ENCODE assay signal across 8 cellular contexts in the genomic region with DNA sequence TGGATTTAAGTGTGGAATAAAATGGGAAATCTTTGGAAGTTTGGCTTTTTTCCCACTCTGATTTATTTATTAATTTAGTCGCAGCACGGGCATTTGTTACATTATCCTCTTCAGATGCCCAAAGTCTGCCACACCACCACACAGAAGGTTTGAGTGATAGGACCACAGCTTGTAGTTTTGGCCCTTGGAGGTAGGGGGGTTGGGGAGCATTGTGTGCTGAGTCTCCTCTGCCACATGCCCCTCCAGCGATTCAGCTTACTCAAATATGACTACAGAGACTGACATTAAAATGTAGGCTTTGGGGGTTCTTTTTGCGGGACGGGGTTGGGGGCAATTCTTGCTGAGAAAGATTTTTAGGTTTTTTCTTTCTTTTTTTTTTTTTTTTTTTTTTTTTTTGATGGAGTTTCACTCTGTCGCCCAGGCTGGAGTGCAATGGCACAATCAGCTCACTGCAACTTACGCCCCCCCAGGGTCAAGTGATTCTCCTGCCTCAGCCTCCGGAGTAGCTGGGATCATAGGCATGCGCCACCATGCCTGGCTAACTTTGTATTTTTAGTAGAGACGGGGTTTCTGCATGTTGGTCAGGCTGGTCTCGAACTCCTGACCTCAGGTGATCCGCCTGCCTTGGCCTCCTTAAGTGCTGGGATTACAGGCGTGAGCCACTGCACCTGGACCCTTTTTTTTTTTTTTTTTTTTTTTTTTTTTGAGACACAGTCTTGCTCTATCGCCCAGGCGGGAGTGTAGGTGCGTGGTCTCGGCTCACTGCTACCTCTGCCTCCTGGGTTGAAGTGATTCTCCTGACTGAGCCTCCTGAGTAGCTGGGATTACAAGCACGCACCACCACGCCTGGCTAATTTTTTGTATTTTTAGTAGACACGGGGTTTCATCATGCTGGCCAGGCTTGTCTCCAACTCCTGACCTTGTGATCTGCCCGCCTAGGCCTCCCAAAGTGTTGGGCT. TPM values are rescaled to one million over a fixed set of nuclear protein-coding genes. Genes with fewer than 3 reads are reported as not detected.
DNase-seq lines count a peak whose midpoint lies in the region; ATAC-seq, FAIRE-seq and TF ChIP-seq lines count a peak whose summit lies in the region.
"Not testable (repeated sequence)": the region's sequence is repeated elsewhere in the genome, so short reads cannot be mapped to it uniquely, and the experiment has no call there.

No MANE protein-coding gene starts in this region.

- H3K9me3 ChIP-seq in RWPE2 (ENCODE audit: severe bottlenecking); K562 (replicated peaks; ENCODE audit: control insufficient read depth, insufficient read depth, low read depth, low read length); mesenchymal stem cell (ENCODE audit: control insufficient read depth, low read length): not testable (repeated sequence)

- H3K9me1 ChIP-seq in K562 (ENCODE audit: control insufficient read depth, insufficient read depth, low read length): not testable (repeated sequence)

- not testable (repeated sequence) for H3K23ac ChIP-seq in mesenchymal stem cell (ENCODE audit: low read length in 2 of 2)

- peak overlapping the region; percentile 47 for H2AK5ac ChIP-seq in mesenchymal stem cell (ENCODE audit: low read length, severe bottlenecking)

- peaks cover 94% of the 10 kb centered on the region for H3K79me2 ChIP-seq in K562 (ENCODE audit: control insufficient read depth, insufficient read depth, low read length)

- H3K27ac Mint-ChIP-seq in IgD-negative memory B cell: peak overlapping the region; percentile 24 to 99 (median 96)
- not testable (repeated sequence) for H3K27ac Mint-ChIP-seq in stimulated activated effector memory CD8-positive, alpha-beta T cell treated with anti-CD3 and anti-CD28 coated beads, Interleukin-12 subunit alpha, Interleukin-12 subunit beta, amount 100 ng/mL, for 72 hours

- POLR2A ChIA-PET in K562 (lab: Yijun Ruan, JAX): interaction anchor here (1.3 kb wide), 1 partner anchor 13 kb away, joined by 3 read pairs; no protein-coding TSS in a partner anchor

- H3K4me1 ChIP-seq in RWPE2 (ENCODE audit: insufficient read depth, poor library complexity, severe bottlenecking) (peaks cover 31% of the 10 kb centered on the region), K562 (replicated peaks in 1 of 2; ENCODE audit: control insufficient read depth in 2 of 2, insufficient read depth in 2 of 2, low read length in 2 of 2) (peaks cover 14 to 43% of the 10 kb centered on the region in 2 experiments; a peak in 4 of 5 replicates), mesenchymal stem cell (ENCODE audit: control insufficient read depth, insufficient read depth, low read depth, low read length) (peaks cover 26% of the 10 kb centered on the region)

- not testable (repeated sequence) for H3K14ac ChIP-seq in mesenchymal stem cell (ENCODE audit: low read length in 2 of 2)

- peak overlapping the region; percentile 86 to 96 (median 90) for H3K4me3 Mint-ChIP-seq in IgD-negative memory B cell
- peak overlapping the region; percentile 78 for H3K4me3 Mint-ChIP-seq in stimulated activated effector memory CD8-positive, alpha-beta T cell treated with anti-CD3 and anti-CD28 coated beads, Interleukin-12 subunit alpha, Interleukin-12 subunit beta, amount 100 ng/mL, for 72 hours

- H3K27me3 Mint-ChIP-seq in IgD-negative memory B cell: not testable (repeated sequence)

- not testable (repeated sequence) for H3K4ac ChIP-seq in mesenchymal stem cell (ENCODE audit: low read depth in 1 of 2, low read length in 2 of 2)

- not testable (repeated sequence) for H2BK5ac ChIP-seq in mesenchymal stem cell (ENCODE audit: low read depth, low read length, poor library complexity, severe bottlenecking)

- H3K27ac ChIP-seq in RWPE2 (ENCODE audit: poor library complexity, severe bottlenecking) (peak overlapping the region; percentile 97), mesenchymal stem cell (ENCODE audit: low read length, poor library complexity, severe bottlenecking) (peak overlapping the region; percentile 21)
- not testable (repeated sequence) for H3K27ac ChIP-seq in K562 (ENCODE audit: extremely low read depth, low read depth, low read length)

- H2BK15ac ChIP-seq in mesenchymal stem cell (ENCODE audit: low read depth, poor library complexity, severe bottlenecking): not testable (repeated sequence)

- H2BK12ac ChIP-seq in mesenchymal stem cell (ENCODE audit: low read length in 2 of 2): not testable (repeated sequence)

- not testable (repeated sequence) for TF ChIP-seq POLR2A in K562 (conservative IDR thresholded peaks at IDR 0.05)

- H3K4me3 ChIP-seq in GM08714 (ENCODE audit: low read length) (peak overlapping the region; percentile 96; the same call in 1 of the 2 replicates), mesenchymal stem cell (ENCODE audit: insufficient read depth in 1 of 2, low read depth in 1 of 2, low read length in 2 of 2) (peak overlapping the region in 1 of 2 experiments; percentile 27)
- H3K4me3 ChIP-seq in RWPE2 (ENCODE audit: severe bottlenecking); K562; fibroblast of villous mesenchyme (ENCODE audit: low read depth, low read length): not testable (repeated sequence)

- intact Hi-C loops in K562 (cut with micrococcal nuclease): not testable (repeated sequence)

- H3K9me3 Mint-ChIP-seq in IgD-negative memory B cell; stimulated activated effector memory CD8-positive, alpha-beta T cell treated with anti-CD3 and anti-CD28 coated beads, Interleukin-12 subunit alpha, Interleukin-12 subunit beta, amount 100 ng/mL, for 72 hours: not testable (repeated sequence)

- peak; percentile 67 for FAIRE-seq in K562 (lab: Jason Lieb, UNC)

- not testable (repeated sequence) for H3K79me1 ChIP-seq in mesenchymal stem cell (replicated peaks; ENCODE audit: low read length, poor library complexity, severe bottlenecking)

- not testable (repeated sequence) for H4K20me1 ChIP-seq in K562 (replicated peaks; ENCODE audit: control insufficient read depth, insufficient read depth, low read length)

- H3K9ac ChIP-seq in K562 (ENCODE audit: insufficient read depth in 1 of 2, low read depth in 2 of 2, low read length in 2 of 2) (0 out of 4 replicates have a peak overlapping the region, but pooled peaks of 1 of the 2 experiments have one; percentile 47), mesenchymal stem cell (ENCODE audit: low read length) (peak overlapping the region; percentile 47)

- not testable (repeated sequence) for H3K18ac ChIP-seq in mesenchymal stem cell (ENCODE audit: low read depth in 1 of 2, low read length in 2 of 2)

- in situ Hi-C loops in K562 (cut with MboI): not testable (repeated sequence)

- H3K36me3 ChIP-seq in RWPE2 (ENCODE audit: low read depth) (peaks cover 50% of the 10 kb centered on the region), K562 (ENCODE audit: control insufficient read depth, insufficient read depth, low read length) (peaks cover 50% of the 10 kb centered on the region), mesenchymal stem cell (ENCODE audit: control insufficient read depth in 1 of 2, insufficient read depth in 2 of 2, low read depth in 1 of 2, low read length in 2 of 2) (peaks cover 16 to 19% of the 10 kb centered on the region in 2 experiments)

- H3K4me1 Mint-ChIP-seq in IgD-negative memory B cell: peaks cover 48 to 57% (median 53%) of the 10 kb centered on the region in 3 donors
- H3K4me1 Mint-ChIP-seq in stimulated activated effector memory CD8-positive, alpha-beta T cell treated with anti-CD3 and anti-CD28 coated beads, Interleukin-12 subunit alpha, Interleukin-12 subunit beta, amount 100 ng/mL, for 72 hours: peaks cover 42% of the 10 kb centered on the region

- H3K36me3 Mint-ChIP-seq in IgD-negative memory B cell: not testable (repeated sequence)
- H3K36me3 Mint-ChIP-seq in stimulated activated effector memory CD8-positive, alpha-beta T cell treated with anti-CD3 and anti-CD28 coated beads, Interleukin-12 subunit alpha, Interleukin-12 subunit beta, amount 100 ng/mL, for 72 hours: peaks cover 84% of the 10 kb centered on the region

- not testable (repeated sequence) for H3K4me2 ChIP-seq in K562 (ENCODE audit: insufficient read depth, low read length); mesenchymal stem cell (ENCODE audit: low read length, poor library complexity, severe bottlenecking)

- H2BK120ac ChIP-seq in mesenchymal stem cell (ENCODE audit: low read depth, low read length): not testable (repeated sequence)

- CTCF ChIA-PET in K562 (lab: Yijun Ruan, JAX; ENCODE audit: low intra/inter-chr PET ratio): not testable (repeated sequence)

- DNase-seq in AG08396 (ENCODE audit: low spot score) (peak; percentile 14), K562 (ENCODE audit: extremely low read depth in 1 of 4, low spot score in 3 of 4) (peak in 3 of 4 experiments; percentile 42 to 49 (median 46)), fibroblast of villous mesenchyme (ENCODE audit: low read depth) (peak; percentile 42)
- DNase-seq in RWPE2 (ENCODE audit: low spot score); mesenchymal stem cell; stimulated activated effector memory CD8-positive, alpha-beta T cell treated with anti-CD3 and anti-CD28 coated beads, Interleukin-12 subunit alpha, Interleukin-12 subunit beta, amount 100 ng/mL, for 72 hours (ENCODE audit: low spot score in 2 of 2): not testable (repeated sequence)

- not testable (repeated sequence) for H3K27me3 ChIP-seq in RWPE2 (ENCODE audit: insufficient read depth, poor library complexity, severe bottlenecking); K562 (ENCODE audit: control insufficient read depth in 2 of 2, insufficient read depth in 2 of 2, low read length in 2 of 2); mesenchymal stem cell (ENCODE audit: control insufficient read depth in 1 of 2, insufficient read depth in 1 of 2, low read length in 2 of 2)

- not testable (repeated sequence) for TF ChIP-seq CTCF in RWPE2 (IDR thresholded peaks at IDR 0.05; ENCODE audit: poor library complexity, severe bottlenecking); K562 (IDR thresholded peaks at IDR 0.05 in 2 of 3, conservative IDR thresholded peaks at IDR 0.05 in 1 of 3; ENCODE audit: insufficient read depth in 2 of 3, low read depth in 1 of 3, low read length in 3 of 3); fibroblast of villous mesenchyme (IDR thresholded peaks at IDR 0.05; ENCODE audit: insufficient read depth, low read depth, low read length)

- not testable (repeated sequence) for TF ChIP-seq RAD21 in K562 (CRISPR knock-in tag; conservative IDR thresholded peaks at IDR 0.05 in 1 of 2, IDR thresholded peaks at IDR 0.05 in 1 of 2)

- H4K91ac ChIP-seq in mesenchymal stem cell (ENCODE audit: low read length): not testable (repeated sequence)

- not testable (repeated sequence) for ATAC-seq in RWPE2 (ENCODE audit: low read depth); K562; stimulated activated effector memory CD8-positive, alpha-beta T cell treated with anti-CD3 and anti-CD28 coated beads, Interleukin-12 subunit alpha, Interleukin-12 subunit beta, amount 100 ng/mL, for 72 hours

- TF ChIP-seq EP300 in K562 (IDR thresholded peaks at IDR 0.05; ENCODE audit: low read length): not testable (repeated sequence)

- WGBS in K562 (ENCODE audit: insufficient coverage, low coverage, missing lambda C conversion rate): 82% methylated on average over 18 of the region's 21 CpGs
- 87% methylated on average over 17 of the region's 21 CpGs for WGBS in mesenchymal stem cell

- H2AFZ ChIP-seq in K562 (ENCODE audit: low read depth, low read length); mesenchymal stem cell (ENCODE audit: low read depth, low read length): not testable (repeated sequence)

- TSS peak; percentile 15 for BruUV-seq in K562 (replicated peaks; lab: Mats Ljungman, UMichigan)

- H4K8ac ChIP-seq in mesenchymal stem cell (ENCODE audit: low read length): not testable (repeated sequence)

RNA-seq across cellular contexts. Expression of a gene that starts 4.6 kb away (rescaled TPM):
- polyA plus RNA-seq in IgD-negative memory B cell (81.5 TPM), K562 (2011; rRNA removed) (65.7 and 70.5 TPM in 2 replicates), K562 (2014; fragmentation: Illumina TruSeq; extraction: Trizol) (112 and 138 TPM in 2 replicates), K562 (2014; fragmentation: Nextera tagmentation; extraction: Ambion mirVana) (10 to 100 TPM in 1 of 2 experiments, 1 to 10 TPM in 1; 8.4 to 12.6 TPM), K562 (2014; rRNA removed) (79.2 and 80.5 TPM in 2 replicates)
- 354 and 727 TPM in 2 replicates for total RNA-seq in K562 (2011; cell fraction: chromatin; rRNA removed; ENCODE audit: low replicate concordance)
- total RNA-seq in K562 (2011; cell fraction: nucleolus; rRNA removed): 159 and 162 TPM in 2 replicates
- total RNA-seq in K562 (2011; cell fraction: nucleoplasm; rRNA removed): 250 and 342 TPM in 2 replicates
- total RNA-seq in K562 (2014; rRNA removed) (90.0 and 141 TPM in 2 replicates), K562 (2014; rRNA removed; fragmentation: Illumina TruSeq; extraction: Trizol) (112 and 113 TPM in 2 replicates), K562 (2015; rRNA removed; fragmentation: Illumina TruSeq; extraction: Trizol) (96.8 and 103 TPM in 2 replicates), K562 (2021) (161 and 162 TPM in 2 replicates), fibroblast of villous mesenchyme (166 and 193 TPM in 2 replicates)
- 23.9 and 71.9 TPM in 2 replicates for polyA plus RNA-seq in K562 (2011; cell fraction: cytosol; rRNA removed)
- 147 and 175 TPM in 2 replicates for polyA plus RNA-seq in K562 (2011; cell fraction: nucleus; rRNA removed)
- polyA plus RNA-seq in K562 (2012): 83.7 and 98.2 TPM in 2 replicates
- 52.0 and 61.9 TPM in 2 replicates for polyA minus RNA-seq in K562 (2011; rRNA and poly(A)+ RNA removed)
- 42.7 and 48.1 TPM in 2 replicates for polyA minus RNA-seq in K562 (2011; cell fraction: cytosol; rRNA and poly(A)+ RNA removed)
- 73.9 and 81.9 TPM in 2 replicates for polyA minus RNA-seq in K562 (2011; cell fraction: nucleus; rRNA and poly(A)+ RNA removed)
- 161 TPM for polyA plus RNA-seq in mesenchymal stem cell (2013, experiment 1 of 2)
- polyA plus RNA-seq in mesenchymal stem cell (2013, experiment 2 of 2): 164 TPM
